ENCODE assay signal across 31 cellular contexts in genomic region chr4:171016145-171016544, GRCh38.
"Had no signal": no experiment of that assay in that cellular context is flagged by ENCODE, and none has a peak within 500 bp of the region (broad histone marks: within the 10 kb centered on the region; RNA-seq: fewer than 3 reads in every experiment).

No MANE protein-coding gene starts in this region.

- H3K79me2 ChIP-seq: parathyroid adenoma had no signal

- H3K27me3 Mint-ChIP-seq: naive thymus-derived CD8-positive, alpha-beta T cell; natural killer cell treated with Interleukin-12 subunit alpha and Interleukin-12 subunit beta and Interleukin-15 and Interleukin-18, amount 100 ng/mL, for 72 hours; progenitor cell of endocrine pancreas; stimulated activated memory B cell treated with anti-CD40 and anti-IgM and Interleukin-4, amounts not matched to agents 10 μg/mL and 1 μg/mL and 100 μg/mL, for 72 hours; stimulated activated naive CD8-positive, alpha-beta T cell treated with anti-CD3 and anti-CD28 coated beads, Interleukin-15, Interleukin-2, amounts not matched to agents 100 ng/mL and 50 ng/mL, for 24 hours had no signal

- H3K4me1 Mint-ChIP-seq: naive thymus-derived CD8-positive, alpha-beta T cell; nephron progenitor cell; neural crest cell; stimulated activated memory B cell treated with anti-CD40 and anti-IgM and Interleukin-4, amounts not matched to agents 10 μg/mL and 1 μg/mL and 100 μg/mL, for 72 hours had no signal

- H3K4me3 ChIP-seq: psoas muscle, right lobe of liver, sigmoid colon, smooth muscle cell, spleen, stomach, thoracic aorta, thyroid gland, tibial nerve, upper lobe of left lung, vagina had no signal

- ATAC-seq: naive thymus-derived CD8-positive, alpha-beta T cell; natural killer cell treated with Interleukin-12 subunit alpha and Interleukin-12 subunit beta and Interleukin-15 and Interleukin-18, amount 100 ng/mL, for 72 hours; psoas muscle; right cardiac atrium; right lobe of liver; stimulated activated memory B cell treated with anti-CD40 and anti-IgM and Interleukin-4, amounts not matched to agents 10 μg/mL and 1 μg/mL and 100 μg/mL, for 72 hours had no signal

- H3K9ac ChIP-seq: parathyroid adenoma had no signal

- H3K4me3 Mint-ChIP-seq: naive thymus-derived CD8-positive, alpha-beta T cell; natural killer cell treated with Interleukin-12 subunit alpha and Interleukin-12 subunit beta and Interleukin-15 and Interleukin-18, amount 100 ng/mL, for 72 hours; nephron progenitor cell; neural crest cell; stimulated activated memory B cell treated with anti-CD40 and anti-IgM and Interleukin-4, amounts not matched to agents 10 μg/mL and 1 μg/mL and 100 μg/mL, for 72 hours; stimulated activated naive CD8-positive, alpha-beta T cell treated with anti-CD3 and anti-CD28 coated beads, Interleukin-15, Interleukin-2, amounts not matched to agents 100 ng/mL and 50 ng/mL, for 24 hours had no signal

- H3K27me3 ChIP-seq: neutrophil, right lobe of liver, sigmoid colon, spleen, stomach, thyroid gland, tibial nerve, upper lobe of left lung, vagina had no signal

- H3K27ac Mint-ChIP-seq: naive thymus-derived CD8-positive, alpha-beta T cell; natural killer cell treated with Interleukin-12 subunit alpha and Interleukin-12 subunit beta and Interleukin-15 and Interleukin-18, amount 100 ng/mL, for 72 hours; nephron progenitor cell; progenitor cell of endocrine pancreas; stimulated activated memory B cell treated with anti-CD40 and anti-IgM and Interleukin-4, amounts not matched to agents 10 μg/mL and 1 μg/mL and 100 μg/mL, for 72 hours; stimulated activated naive CD8-positive, alpha-beta T cell treated with anti-CD3 and anti-CD28 coated beads, Interleukin-15, Interleukin-2, amounts not matched to agents 100 ng/mL and 50 ng/mL, for 24 hours had no signal

- DNase-seq: naive thymus-derived CD8-positive, alpha-beta T cell; nephron progenitor cell; nucleus accumbens; posterior cingulate gyrus; psoas muscle; right cardiac atrium; right lobe of liver; sigmoid colon; spleen; stimulated activated CD4-positive, alpha-beta T cell treated with anti-CD3 and anti-CD28 coated beads, Interleukin-12 subunit alpha, Interleukin-12 subunit beta, amount 100 ng/mL, for 4 hours; stimulated activated CD4-positive, alpha-beta T cell treated with anti-CD3 and anti-CD28 coated beads, Interleukin-1b, Interleukin-23, amount 100 ng/mL, for 48 hours; stimulated activated CD4-positive, alpha-beta T cell treated with anti-CD3 and anti-CD28 coated beads, Interleukin-4, amount 100 ng/mL, for 1 hour; stimulated activated CD4-positive, alpha-beta T cell treated with anti-CD3 and anti-CD28 coated beads, Interleukin-4, amount 100 ng/mL, for 4 hours; stimulated activated CD8-positive, alpha-beta memory T cell treated with anti-CD3 and anti-CD28 coated beads, Interleukin-4, amount 100 ng/mL, for 48 hours; stimulated activated naive CD4-positive, alpha-beta T cell; stomach; thyroid gland; trophoblast cell; upper lobe of left lung had no signal

- H3K36me3 ChIP-seq: neutrophil, right lobe of liver, sigmoid colon, spleen, stomach, thoracic aorta, thyroid gland, tibial nerve, upper lobe of left lung, vagina had no signal

- FAIRE-seq: urothelium cell line had no signal

- H3K9me3 ChIP-seq: neutrophil, psoas muscle, right lobe of liver, sigmoid colon, thyroid gland, upper lobe of left lung, vagina had no signal

- H2AFZ ChIP-seq: parathyroid adenoma had no signal

- H3K36me3 Mint-ChIP-seq: naive thymus-derived CD8-positive, alpha-beta T cell; natural killer cell treated with Interleukin-12 subunit alpha and Interleukin-12 subunit beta and Interleukin-15 and Interleukin-18, amount 100 ng/mL, for 72 hours; stimulated activated memory B cell treated with anti-CD40 and anti-IgM and Interleukin-4, amounts not matched to agents 10 μg/mL and 1 μg/mL and 100 μg/mL, for 72 hours had no signal

- H3K4me1 ChIP-seq: parathyroid adenoma, psoas muscle, right lobe of liver, sigmoid colon, spleen, stomach, thyroid gland, tibial nerve, upper lobe of left lung, vagina had no signal

- H3K4me2 ChIP-seq: smooth muscle cell had no signal

- H3K9me3 Mint-ChIP-seq: nephron progenitor cell had no signal

- H3K27ac ChIP-seq: neutrophil, parathyroid adenoma, psoas muscle, right lobe of liver, sigmoid colon, spleen, stomach, thoracic aorta, thyroid gland, tibial nerve, upper lobe of left lung, vagina had no signal
